ENCODE assay signal across 24 cellular contexts in genomic region chr5:180592176-180592575, GRCh38. TPM values are rescaled to one million over a fixed set of nuclear protein-coding genes. Genes with fewer than 3 reads are reported as not detected.
DNase-seq lines count a peak whose midpoint lies in the region; ATAC-seq and TF ChIP-seq lines count a peak whose summit lies in the region.
"Had no signal": no experiment of that assay in that cellular context is flagged by ENCODE, and none has a peak within 500 bp of the region (broad histone marks: within the 10 kb centered on the region; RNA-seq: fewer than 3 reads in every experiment).

No MANE protein-coding gene starts in this region.

- H3K36me3 ChIP-seq in CD4-positive, CD25-positive, alpha-beta regulatory T cell (ENCODE audit: control insufficient read depth, insufficient read depth, low read length), result no peaks in the 10 kb centered on the region
- H3K36me3 ChIP-seq in H7 (replicated peaks; ENCODE audit: control insufficient read depth, insufficient read depth, low read length) (no peaks in the 10 kb centered on the region), neural progenitor cell (no peaks in the 10 kb centered on the region)
- H3K36me3 ChIP-seq: left lung, neutrophil had no signal

- peaks cover 0 to 1% (median 0%) of the 10 kb centered on the region in 7 donors for H3K9me3 Mint-ChIP-seq in CD4-positive, CD25-positive, alpha-beta regulatory T cell
- H3K9me3 Mint-ChIP-seq in neural progenitor cell, result no peaks in the 10 kb centered on the region
- H3K9me3 Mint-ChIP-seq: activated B cell treated with CpG ODN at 0.5 μM for 24 hours; T-helper 2 cell treated with Interferon-gamma antibody and Interleukin-4, amounts not matched to agents 5 μg/mL and 100 μg/mL, for 36 hours had no signal

- H3K9me3 ChIP-seq in CD4-positive, CD25-positive, alpha-beta regulatory T cell (ENCODE audit: control insufficient read depth in 2 of 2, low read length in 2 of 2), result no peaks in the 10 kb centered on the region
- no peaks in the 10 kb centered on the region for H3K9me3 ChIP-seq in neural progenitor cell (ENCODE audit: low read depth)
- H3K9me3 ChIP-seq: left lung, neutrophil had no signal

- no peak for ATAC-seq in CD4-positive, CD25-positive, alpha-beta regulatory T cell (ENCODE audit: low read depth in 2 of 2)

- peaks cover 33% of the 10 kb centered on the region for H3K27me3 Mint-ChIP-seq in CD4-positive, CD25-positive, alpha-beta regulatory T cell
- peaks cover 45% of the 10 kb centered on the region for H3K27me3 Mint-ChIP-seq in neural progenitor cell (ENCODE audit: insufficient read depth, low read depth)

- no peaks in the 10 kb centered on the region for H4K20me1 ChIP-seq in neural progenitor cell (ENCODE audit: low read depth)

- no peaks in the 10 kb centered on the region for H3K36me3 Mint-ChIP-seq in CD4-positive, CD25-positive, alpha-beta regulatory T cell
- peaks cover 2% of the 10 kb centered on the region for H3K36me3 Mint-ChIP-seq in neural progenitor cell

- no peak overlapping the region for H3K27ac ChIP-seq in CD4-positive, CD25-positive, alpha-beta regulatory T cell (ENCODE audit: insufficient read depth, low read length, poor library complexity, severe bottlenecking)
- H3K27ac ChIP-seq in neural progenitor cell, result no peak overlapping the region
- H3K27ac ChIP-seq: epithelial cell of prostate, left lung, neutrophil had no signal

- H3K27me3 ChIP-seq in CD4-positive, CD25-positive, alpha-beta regulatory T cell (ENCODE audit: control insufficient read depth, insufficient read depth, low read length), result peaks cover 7% of the 10 kb centered on the region
- H3K27me3 ChIP-seq in H7 (ENCODE audit: control insufficient read depth, insufficient read depth, low read length) (peaks cover 26% of the 10 kb centered on the region; the same call in 1 of the 2 replicates), neural progenitor cell (peaks cover 68% of the 10 kb centered on the region)

- no peak overlapping the region for H3K4me2 ChIP-seq in neural progenitor cell

- H3K27ac Mint-ChIP-seq in CD4-positive, CD25-positive, alpha-beta regulatory T cell, result no peak overlapping the region
- H3K27ac Mint-ChIP-seq in neural progenitor cell, result no peak overlapping the region
- H3K27ac Mint-ChIP-seq: activated B cell treated with CpG ODN at 0.5 μM for 24 hours; T-helper 2 cell treated with Interferon-gamma antibody and Interleukin-4, amounts not matched to agents 5 μg/mL and 100 μg/mL, for 36 hours had no signal

- TF ChIP-seq CTCF in neural progenitor cell (IDR thresholded peaks at IDR 0.05) (no peak), foreskin fibroblast (IDR thresholded peaks at IDR 0.05; ENCODE audit: low read depth, low read length) (no peak)

- H3K9ac ChIP-seq in neural progenitor cell, result no peak overlapping the region

- H3K4me3 ChIP-seq in CD4-positive, CD25-positive, alpha-beta regulatory T cell (ENCODE audit: low read depth, low read length), result no peak overlapping the region
- H3K4me3 ChIP-seq in H7 (ENCODE audit: insufficient read depth, low read depth, low read length) (no peak overlapping the region), neural progenitor cell (no peak overlapping the region), foreskin fibroblast (ENCODE audit: low read depth in 1 of 2, low read length in 2 of 2) (no peak overlapping the region)

- no peaks in the 10 kb centered on the region for H3K79me2 ChIP-seq in neural progenitor cell (ENCODE audit: low read depth)

- H3F3A ChIP-seq in neural progenitor cell (ENCODE audit: low read depth), result peaks cover 3% of the 10 kb centered on the region

- no peak for DNase-seq in CD4-positive, CD25-positive, alpha-beta regulatory T cell
- DNase-seq in H7, result peak; percentile 49
- DNase-seq in ecto neural progenitor cell (ENCODE audit: low spot score), result peak; percentile 38
- no peak for DNase-seq in neural progenitor cell (ENCODE audit: low spot score)
- DNase-seq in NCI-H128 (lab: John Stamatoyannopoulos, UW; ENCODE audit: unreplicated experiment), result no peak
- no peak for DNase-seq in foreskin fibroblast
- DNase-seq in stimulated activated naive CD4-positive, alpha-beta T cell treated with Interleukin-2 at 50 U/mL for 16 hours (lab: John Stamatoyannopoulos, UW), result no peak
- DNase-seq: activated B cell treated with CpG ODN at 0.5 μM for 24 hours; activated CD4-positive, alpha-beta T cell treated with anti-CD3 and anti-CD28 coated beads, Interleukin-2, amount 50 U/mL, for 48 hours; activated CD8-positive, alpha-beta memory T cell treated with anti-CD3 and anti-CD28 coated beads, Interleukin-2, amount 50 U/mL, for 48 hours; activated effector memory CD4-positive, alpha-beta T cell treated with Interleukin-2 at 50 U/mL for 16 hours; C1 segment of cervical spinal cord; NCI-H1105 treated with DMSO at 0.1 percent for 48 hours; NCI-H2107; NCI-H524; stimulated activated CD4-positive, alpha-beta T cell treated with anti-CD3 and anti-CD28 coated beads, Interleukin-4, amount 100 ng/mL, for 1 hour had no signal

- peaks cover 10% of the 10 kb centered on the region for H3K4me1 ChIP-seq in CD4-positive, CD25-positive, alpha-beta regulatory T cell (ENCODE audit: control insufficient read depth, insufficient read depth, low read length, poor library complexity, severe bottlenecking)
- peaks cover 12% of the 10 kb centered on the region for H3K4me1 ChIP-seq in neural progenitor cell

- no peak overlapping the region for H2AFZ ChIP-seq in neural progenitor cell (replicated peaks)

- H3K4me1 Mint-ChIP-seq in CD4-positive, CD25-positive, alpha-beta regulatory T cell, result peaks cover 0 to 10% (median 3%) of the 10 kb centered on the region in 4 donors
- peaks cover 11% of the 10 kb centered on the region for H3K4me1 Mint-ChIP-seq in neural progenitor cell
- H3K4me1 Mint-ChIP-seq: activated B cell treated with CpG ODN at 0.5 μM for 24 hours had no signal

- peak overlapping the region in 3 of 4 donors; percentile 43 to 47 (median 46) for H3K4me3 Mint-ChIP-seq in CD4-positive, CD25-positive, alpha-beta regulatory T cell
- peak overlapping the region; percentile 55 for H3K4me3 Mint-ChIP-seq in neural progenitor cell
- H3K4me3 Mint-ChIP-seq: activated B cell treated with CpG ODN at 0.5 μM for 24 hours; T-helper 2 cell treated with Interferon-gamma antibody and Interleukin-4, amounts not matched to agents 5 μg/mL and 100 μg/mL, for 36 hours had no signal

RNA-seq across cellular contexts. Expression of gene SCGB3A1, which starts 0.9 kb away (rescaled TPM):
- not detected for total RNA-seq in CD4-positive, CD25-positive, alpha-beta regulatory T cell
- under 1 TPM in 1 of 4 donors, not detected in 3; 0.49 TPM for polyA plus RNA-seq in CD4-positive, CD25-positive, alpha-beta regulatory T cell
- total RNA-seq in H7 (2014; rRNA removed; shearing (Covaris generic)), result not detected in 2 replicates
- total RNA-seq in neural progenitor cell (ENCODE audit: low replicate concordance), result not detected in 2 replicates
- total RNA-seq: activated B cell treated with CpG ODN at 0.5 μM for 24 hours, H1, HepG2, renal cortical epithelial cell, RPMI7951 had no signal
- polyA plus RNA-seq: HepG2 had no signal

RNA-seq across cellular contexts. Expression of gene FLT4, which starts 57.2 kb away (rescaled TPM):
- 2.4 TPM for total RNA-seq in CD4-positive, CD25-positive, alpha-beta regulatory T cell
- polyA plus RNA-seq in CD4-positive, CD25-positive, alpha-beta regulatory T cell, result 1 to 10 TPM; 1.2 to 4.0 (median 2.3) TPM
- 7.2 and 13.8 TPM in 2 replicates for total RNA-seq in H7 (2014; rRNA removed; shearing (Covaris generic))
- 2.3 and 13.9 TPM in 2 replicates for total RNA-seq in neural progenitor cell (ENCODE audit: low replicate concordance)
- total RNA-seq: activated B cell treated with CpG ODN at 0.5 μM for 24 hours, HepG2, RPMI7951 had no signal
- polyA plus RNA-seq: HepG2 had no signal

Comparison
In these comparisons a context has a peak if more than half of its experiments do, and no peak if none do; other contexts are left out.
1. DNase-seq: peak in H7 (single experiment) and ecto neural progenitor cell (single experiment); none in CD4-positive, CD25-positive, alpha-beta regulatory T cell (0 of 3), neural progenitor cell (single experiment), NCI-H128 (single experiment), foreskin fibroblast (0 of 2) and stimulated activated naive CD4-positive, alpha-beta T cell treated with Interleukin-2 at 50 U/mL for 16 hours (single experiment).